ENCODE assay signal across 28 cellular contexts in genomic region chr6:12381587-12381986, GRCh38.
DNase-seq lines count a peak whose midpoint lies in the region; ATAC-seq, FAIRE-seq and TF ChIP-seq lines count a peak whose summit lies in the region.
"Had no signal": no experiment of that assay in that cellular context is flagged by ENCODE, and none has a peak within 500 bp of the region (broad histone marks: within the 10 kb centered on the region; RNA-seq: fewer than 3 reads in every experiment).

No MANE protein-coding gene starts in this region.

- peak overlapping the region; percentile 10; the same call in 1 of the 2 replicates for H3K56ac ChIP-seq in IMR-90 (ENCODE audit: extremely low read depth, insufficient read depth, low read length)

- no peak overlapping the region for H4K91ac ChIP-seq in IMR-90 (ENCODE audit: insufficient read depth, low read depth, low read length)

- H2AK5ac ChIP-seq in IMR-90 (ENCODE audit: low read depth, low read length): no peak overlapping the region

- no peak overlapping the region for H3K4ac ChIP-seq in IMR-90 (ENCODE audit: low read depth, low read length)

- no peaks in the 10 kb centered on the region for H3K4me1 ChIP-seq in IMR-90 (ENCODE audit: control insufficient read depth, insufficient read depth, low read length)
- peaks cover 11% of the 10 kb centered on the region for H3K4me1 ChIP-seq in keratinocyte (ENCODE audit: control insufficient read depth, extremely low read depth, insufficient read depth, low read length)
- H3K4me1 ChIP-seq: Peyer's patch, SJCRH30, stomach, thyroid gland, vagina had no signal

- H4K20me1 ChIP-seq in IMR-90 (ENCODE audit: insufficient read depth, low read length) (no peaks in the 10 kb centered on the region), keratinocyte (ENCODE audit: control insufficient read depth, extremely low read depth, insufficient read depth, low read length) (no peaks in the 10 kb centered on the region)

- H3K27me3 ChIP-seq in IMR-90 (ENCODE audit: control insufficient read depth, insufficient read depth, low read length): peaks cover 5% of the 10 kb centered on the region; the same call in 1 of the 2 replicates
- H3K27me3 ChIP-seq in keratinocyte (ENCODE audit: control insufficient read depth, extremely low read depth, insufficient read depth, low read length): no peaks in the 10 kb centered on the region
- H3K27me3 ChIP-seq: Peyer's patch, SJCRH30, stomach, thyroid gland, vagina had no signal

- TF ChIP-seq POLR2A in IMR-90 (IDR thresholded peaks at IDR 0.05; ENCODE audit: low read depth, low read length): no peak

- in situ Hi-C loops in IMR-90 (cut with MboI; ENCODE audit: low sequenced_read_pairs) (no loop called here), astrocyte of the spinal cord (cut with HindIII; ENCODE audit: low sequenced_read_pairs) (no loop called here)

- dilution Hi-C loops in IMR-90 (cut with HindIII; ENCODE audit: low sequenced_read_pairs, unreplicated experiment): no loop called here
- dilution Hi-C loops in keratinocyte (cut with MboI; ENCODE audit: extremely low pct_ligation_motif_present, low sequenced_read_pairs): no loop called here

- H3K18ac ChIP-seq in IMR-90 (ENCODE audit: low read depth, low read length): no peak overlapping the region

- no peak overlapping the region for H2AFZ ChIP-seq in IMR-90 (replicated peaks; ENCODE audit: low read length, poor library complexity)
- no peak overlapping the region for H2AFZ ChIP-seq in keratinocyte (ENCODE audit: control insufficient read depth, low read length)

- no peak overlapping the region for H3K14ac ChIP-seq in IMR-90 (replicated peaks; ENCODE audit: low read depth, low read length)

- H3K4me2 ChIP-seq in IMR-90 (ENCODE audit: low read depth, low read length) (no peak overlapping the region), keratinocyte (ENCODE audit: control insufficient read depth, extremely low read depth, insufficient read depth, low read depth, low read length) (no peak overlapping the region)

- intact Hi-C loops in IMR-90 (cut with micrococcal nuclease): no loop called here

- BruUV-seq in IMR-90 (replicated peaks; lab: Mats Ljungman, UMichigan): no TSS peak

- H3K36me3 ChIP-seq in IMR-90 (ENCODE audit: control insufficient read depth, insufficient read depth, low read length) (no peaks in the 10 kb centered on the region), keratinocyte (ENCODE audit: control insufficient read depth in 2 of 2, extremely low read depth in 1 of 2, insufficient read depth in 2 of 2, low read length in 2 of 2) (no peaks in the 10 kb centered on the region)
- H3K36me3 ChIP-seq: Peyer's patch, SJCRH30, stomach, thyroid gland, vagina had no signal

- H3K9me3 ChIP-seq in IMR-90 (ENCODE audit: control insufficient read depth, insufficient read depth, low read length) (no peaks in the 10 kb centered on the region), keratinocyte (ENCODE audit: control insufficient read depth, low read depth, low read length) (no peaks in the 10 kb centered on the region)
- H3K9me3 ChIP-seq: Peyer's patch, SJCRH30, stomach, thyroid gland, vagina had no signal

- no peak overlapping the region for H3K9ac ChIP-seq in IMR-90 (ENCODE audit: low read depth, low read length)
- no peak overlapping the region for H3K9ac ChIP-seq in keratinocyte (ENCODE audit: control insufficient read depth, extremely low read depth, insufficient read depth, low read length)

- no peak overlapping the region for H2BK15ac ChIP-seq in IMR-90 (ENCODE audit: low read depth, low read length)

- H4K8ac ChIP-seq in IMR-90 (ENCODE audit: low read depth in 2 of 2, low read length in 2 of 2): no peak overlapping the region

- H2BK20ac ChIP-seq in IMR-90 (ENCODE audit: low read depth, low read length): no peak overlapping the region

- FAIRE-seq in keratinocyte (lab: Jason Lieb, UNC): peak; percentile 94
- FAIRE-seq: endometrium, kidney, small intestine had no signal

- H3K9me1 ChIP-seq in IMR-90 (ENCODE audit: insufficient read depth, low read length): no peaks in the 10 kb centered on the region
- no peaks in the 10 kb centered on the region for H3K9me1 ChIP-seq in keratinocyte (ENCODE audit: control insufficient read depth, extremely low read depth, insufficient read depth, low read length)

- H3K79me2 ChIP-seq in keratinocyte (ENCODE audit: control insufficient read depth, insufficient read depth, low read length): no peaks in the 10 kb centered on the region

- H3K4me3 ChIP-seq in IMR-90 (ENCODE audit: insufficient read depth, low read depth, low read length) (no peak overlapping the region), astrocyte of the spinal cord (ENCODE audit: low read depth, low read length) (no peak overlapping the region), keratinocyte (ENCODE audit: control insufficient read depth in 2 of 3, extremely low read depth in 1 of 3, insufficient read depth in 2 of 3, low read depth in 1 of 3, low read length in 3 of 3) (no peak overlapping the region)
- H3K4me3 ChIP-seq: Peyer's patch, SJCRH30, stomach, thyroid gland, vagina had no signal

- H2BK120ac ChIP-seq in IMR-90 (ENCODE audit: low read depth, low read length): no peak overlapping the region

- peak; percentile 41 for DNase-seq in GM03348 (ENCODE audit: low spot score)
- DNase-seq in IMR-90: peak; percentile 18
- DNase-seq in astrocyte of the spinal cord (ENCODE audit: low read depth, low spot score): peak; percentile 28
- DNase-seq in keratinocyte (ENCODE audit: low read depth, low spot score): no peak
- no peak for DNase-seq in NCI-H2029 treated with DMSO at 0.1 percent for 48 hours (lab: John Stamatoyannopoulos, UW)
- no peak for DNase-seq in NCI-H2171 (lab: John Stamatoyannopoulos, UW)
- no peak for DNase-seq in HK-2 (ENCODE audit: unreplicated experiment)
- DNase-seq: activated CD4-positive, alpha-beta T cell treated with anti-CD3 and anti-CD28 coated beads, Interleukin-2, amount 50 U/mL, for 48 hours; activated CD8-positive, alpha-beta memory T cell treated with anti-CD3 and anti-CD28 coated beads, Interleukin-2, amount 50 U/mL, for 4 hours; activated naive CD4-positive, alpha-beta T cell treated with anti-CD3 and anti-CD28 coated beads for 36 hours; central memory CD4-positive, alpha-beta T cell; dermis blood vessel endothelial cell; DND-41; H7; KG1; kidney; midbrain; NCI-H1436; NCI-H526; Peyer's patch; SJCRH30; small intestine; stomach; thyroid gland had no signal

- no peak for TF ChIP-seq CTCF in IMR-90 (conservative IDR thresholded peaks at IDR 0.05; ENCODE audit: low read depth, low read length)
- no peak for TF ChIP-seq CTCF in astrocyte of the spinal cord (IDR thresholded peaks at IDR 0.05; ENCODE audit: low read depth, low read length)
- no peak for TF ChIP-seq CTCF in keratinocyte (optimal IDR thresholded peaks at IDR 0.05 in 1 of 3, IDR thresholded peaks at IDR 0.05 in 1 of 3, conservative IDR thresholded peaks at IDR 0.05 in 1 of 3; ENCODE audit: extremely low read depth in 1 of 3, insufficient read depth in 2 of 3, low read length in 3 of 3)

- no peak overlapping the region for H3K23ac ChIP-seq in IMR-90 (ENCODE audit: low read depth, low read length)

- no peak for TF ChIP-seq RAD21 in IMR-90 (IDR thresholded peaks at IDR 0.05; ENCODE audit: low read length)

- H2BK5ac ChIP-seq in IMR-90 (ENCODE audit: low read depth, low read length, poor library complexity, severe bottlenecking): no peak overlapping the region

- H2AK9ac ChIP-seq in IMR-90 (replicated peaks; ENCODE audit: low read depth, low read length, poor library complexity): no peak overlapping the region

- H3K79me1 ChIP-seq in IMR-90 (ENCODE audit: low read depth in 1 of 2, low read length in 2 of 2): no peaks in the 10 kb centered on the region

- no peak overlapping the region for H4K5ac ChIP-seq in IMR-90 (ENCODE audit: low read depth, low read length)

- ATAC-seq in IMR-90 (ENCODE audit: low read depth) (peak; percentile 57), GM21360 (IDR thresholded peaks at IDR 0.05; ENCODE audit: unreplicated experiment) (no peak)
- ATAC-seq: natural killer cell treated with Interleukin-12 subunit alpha and Interleukin-12 subunit beta and Interleukin-15 and Interleukin-18, amount 100 ng/mL, for 72 hours had no signal

- H3K27ac ChIP-seq in IMR-90 (ENCODE audit: insufficient read depth, low read length) (no peak overlapping the region), keratinocyte (ENCODE audit: control insufficient read depth, insufficient read depth, low read length) (no peak overlapping the region)
- H3K27ac ChIP-seq: Peyer's patch, SJCRH30, stomach, thyroid gland, vagina had no signal

- POLR2A ChIA-PET in IMR-90 (lab: Charles Lee; ENCODE audit: unreplicated experiment): no interaction called here

- CTCF ChIA-PET in IMR-90 (lab: Yijun Ruan, JAX): no interaction called here

TF ChIP-seq in IMR-90, 13 proteins besides CTCF, POLR2A, EP300 and RAD21:
- 0 out of 2 replicates have a peak, but pooled peaks have one; percentile 13 for TF ChIP-seq NFE2L2 (IDR thresholded peaks at IDR 0.05; ENCODE audit: low read depth, low read length)
- no peak for TF ChIP-seq MXI1 (IDR thresholded peaks at IDR 0.05; ENCODE audit: borderline replicate concordance, low read depth, low read length)
TF ChIP-seq in IMR-90: peak in this region for 1.

Comparison
In these comparisons a context has a peak if more than half of its experiments do, and no peak if none do; other contexts are left out.
1. DNase-seq: peak in GM03348 (single experiment), IMR-90 (single experiment) and astrocyte of the spinal cord (single experiment); none in keratinocyte (single experiment), NCI-H2029 treated with DMSO at 0.1 percent for 48 hours (single experiment), NCI-H2171 (single experiment) and HK-2 (single experiment).